Comparison of ENCODE assay signal across 2 cellular contexts in genomic region chr1:92944901-92945747, GRCh38.
TF ChIP-seq lines count a peak whose summit lies in the region.

No MANE protein-coding gene starts in this region.

TF ChIP-seq in liver, 16 proteins besides CTCF, POLR2A, EP300 and RAD21:
- TF ChIP-seq REST (IDR thresholded peaks at IDR 0.05) (no peak), ATF3 (IDR thresholded peaks at IDR 0.05) (no peak), FOXA1 (IDR thresholded peaks at IDR 0.05) (no peak), TAF1 (conservative IDR thresholded peaks at IDR 0.05) (no peak), RXRA (IDR thresholded peaks at IDR 0.05) (peak in 1 of 2 donors; percentile 11), GABPA (IDR thresholded peaks at IDR 0.05 in 1 of 2, conservative IDR thresholded peaks at IDR 0.05 in 1 of 2) (no peak)

TF ChIP-seq in HepG2, 621 proteins besides CTCF, POLR2A, EP300 and RAD21:
- TF ChIP-seq THAP7 (CRISPR knock-in tag; IDR thresholded peaks at IDR 0.05): no peak
- TF ChIP-seq ZNF660 (CRISPR knock-in tag; IDR thresholded peaks at IDR 0.05; ENCODE audit: borderline replicate concordance, low read depth): no peak
- no peak for TF ChIP-seq MTA3 (CRISPR knock-in tag; IDR thresholded peaks at IDR 0.05)
- TF ChIP-seq ZBTB21 (CRISPR knock-in tag; IDR thresholded peaks at IDR 0.05): no peak
- no peak for TF ChIP-seq ZFP37 (CRISPR knock-in tag; IDR thresholded peaks at IDR 0.05; ENCODE audit: borderline replicate concordance)
- TF ChIP-seq ZNF703 (CRISPR knock-in tag; IDR thresholded peaks at IDR 0.05; ENCODE audit: borderline replicate concordance): no peak
- TF ChIP-seq GLI4 (CRISPR knock-in tag; IDR thresholded peaks at IDR 0.05; ENCODE audit: borderline replicate concordance): no peak
- TF ChIP-seq HMG20B (CRISPR knock-in tag; conservative IDR thresholded peaks at IDR 0.05): no peak
- no peak for TF ChIP-seq SYNCRIP (IDR thresholded peaks at IDR 0.05; ENCODE audit: insufficient read depth, low read depth, low read length)
- no peak for TF ChIP-seq ZNF34 (CRISPR knock-in tag; IDR thresholded peaks at IDR 0.05; ENCODE audit: borderline replicate concordance)
- no peak for TF ChIP-seq ISX (CRISPR knock-in tag; conservative IDR thresholded peaks at IDR 0.05)
- no peak for TF ChIP-seq ZNF883 (CRISPR knock-in tag; IDR thresholded peaks at IDR 0.05; ENCODE audit: not compliant biosample characterization)
- no peak for TF ChIP-seq ZNF597 (CRISPR knock-in tag; IDR thresholded peaks at IDR 0.05)
- TF ChIP-seq ZBTB49 (CRISPR knock-in tag; IDR thresholded peaks at IDR 0.05; ENCODE audit: borderline replicate concordance): no peak
TF ChIP-seq in HepG2: peak in this region for 0.
